8 cellular contexts compared by ENCODE assay signal in the genomic region with DNA sequence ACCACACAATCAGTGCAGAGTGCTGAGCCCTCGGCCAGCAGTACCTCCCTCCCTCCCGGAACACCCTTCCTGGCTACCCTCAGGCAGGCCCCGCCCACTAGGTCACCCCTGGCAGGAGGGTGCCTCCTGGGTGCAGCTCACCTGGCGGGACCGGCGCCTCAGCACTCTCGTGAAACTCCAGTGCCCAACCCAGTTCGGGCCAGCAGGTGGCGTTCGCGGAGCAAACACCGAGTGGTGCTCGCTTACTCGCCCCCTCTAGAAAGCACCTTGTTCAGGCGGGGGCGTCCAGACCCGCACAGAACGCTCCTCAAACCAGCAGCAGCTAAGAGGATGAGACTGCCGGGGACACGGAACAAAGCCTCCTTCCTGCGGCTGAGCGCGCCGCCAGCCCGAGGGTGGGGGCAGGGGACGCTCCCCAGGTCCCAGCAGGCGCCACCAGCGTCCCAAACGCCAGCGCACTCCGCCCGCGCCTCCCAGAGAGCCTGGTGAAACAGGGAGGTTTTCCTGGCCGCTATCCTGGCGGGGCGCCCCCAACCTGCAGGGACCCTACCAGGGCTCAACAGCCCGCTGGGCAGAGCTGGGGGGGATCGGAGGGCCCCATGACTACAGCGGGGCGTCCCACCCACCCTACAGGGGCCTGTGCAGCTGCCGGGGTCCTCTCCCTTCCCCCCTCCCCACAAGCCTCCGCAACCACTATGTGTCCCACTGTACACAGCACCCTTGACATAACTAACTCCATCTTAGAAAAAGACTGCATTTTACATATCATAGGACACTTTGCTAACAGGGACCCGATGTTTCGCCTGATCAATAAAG. TPM values are rescaled to one million over a fixed set of nuclear protein-coding genes. Genes with fewer than 3 reads are reported as not detected.
A peak's percentile ranks its signal among the peaks of the same experiment; 100 is the strongest.
DNase-seq lines count a peak whose midpoint lies in the region; ATAC-seq and TF ChIP-seq lines count a peak whose summit lies in the region.

No MANE protein-coding gene starts in this region.

- H3K27ac ChIP-seq in KMS-11, result no peak overlapping the region
- no peak overlapping the region for H3K27ac ChIP-seq in heart right ventricle
- no peak overlapping the region for H3K27ac ChIP-seq in prostate gland

- H2AFZ ChIP-seq in KMS-11 (ENCODE audit: low read depth), result peak overlapping the region; percentile 75

- no peak overlapping the region for H3K9ac ChIP-seq in KMS-11

- H3K4me2 ChIP-seq in KMS-11, result peak overlapping the region; percentile 45; the same call in 1 of the 2 replicates

- no peaks in the 10 kb centered on the region for H3K79me2 ChIP-seq in KMS-11 (ENCODE audit: insufficient read depth, low read depth)

- intact Hi-C loops in heart right ventricle (cut with DNase I) (loop anchor here in 2 of 10 donors (5.0 to 10.0 kb wide), 2 partner anchors 40 to 52 kb away; a partner anchor contains a TSS), prostate gland (cut with DNase I) (no loop called here)

- H3K36me3 ChIP-seq in KMS-11 (ENCODE audit: insufficient read depth) (no peaks in the 10 kb centered on the region), heart right ventricle (no peaks in the 10 kb centered on the region), prostate gland (no peaks in the 10 kb centered on the region)

- DNase-seq in DMS53 (lab: John Stamatoyannopoulos, UW) (peak; percentile 98), heart right ventricle (peak; percentile 57 to 74), prostate gland (ENCODE audit: low spot score) (peak; percentile 81), ureter (ENCODE audit: low spot score) (peak; percentile 83)
- peak; percentile 75 for DNase-seq in activated naive CD8-positive, alpha-beta T cell treated with anti-CD3 and anti-CD28 coated beads, Interleukin-2, amount 50 U/mL, for 16 hours (ENCODE audit: low read depth, low spot score)

- peak; percentile 75 for TF ChIP-seq CTCF in KMS-11 (conservative IDR thresholded peaks at IDR 0.05; ENCODE audit: low read depth, low read length)
- TF ChIP-seq CTCF in heart right ventricle (IDR thresholded peaks at IDR 0.05), result peak; percentile 60 to 86 (median 83)
- TF ChIP-seq CTCF in prostate gland (IDR thresholded peaks at IDR 0.05), result peak; percentile 24 to 82 (median 59)

- peak; percentile 70 for ATAC-seq in GM21529 (IDR thresholded peaks at IDR 0.05; ENCODE audit: unreplicated experiment)
- peak; percentile 91 for ATAC-seq in SK-N-SH treated with all-trans-retinoic acid at 6 μM for 48 hours
- ATAC-seq in heart right ventricle, result peak; percentile 56 to 89 (median 78)

- TF ChIP-seq POLR2A in prostate gland (IDR thresholded peaks at IDR 0.05), result no peak

- no peaks in the 10 kb centered on the region for H3K4me1 ChIP-seq in KMS-11 (ENCODE audit: low read depth, poor library complexity, severe bottlenecking)
- H3K4me1 ChIP-seq in heart right ventricle, result peaks cover 0 to 10% (median 9%) of the 10 kb centered on the region in 9 donors
- H3K4me1 ChIP-seq in prostate gland (replicated peaks), result no peaks in the 10 kb centered on the region

- H3K9me3 ChIP-seq in heart right ventricle (no peaks in the 10 kb centered on the region), prostate gland (no peaks in the 10 kb centered on the region)

- H3K27me3 ChIP-seq in KMS-11 (ENCODE audit: insufficient read depth, low read depth) (no peaks in the 10 kb centered on the region), heart right ventricle (peaks cover 5 to 56% (median 54%) of the 10 kb centered on the region in 7 donors), prostate gland (replicated peaks; ENCODE audit: insufficient read depth) (no peaks in the 10 kb centered on the region)

- H4K20me1 ChIP-seq in KMS-11 (ENCODE audit: insufficient read depth), result no peaks in the 10 kb centered on the region

- H3K4me3 ChIP-seq in KMS-11 (IDR thresholded peaks at IDR 0.05; ENCODE audit: insufficient read depth, low read depth, low read length) (no peak overlapping the region), heart right ventricle (peak overlapping the region in 9 of 10 donors; percentile 20 to 61 (median 51)), prostate gland (peak overlapping the region; percentile 20 to 32)

- 6 to 7% methylated on average over 44 of the region's 44 CpGs for WGBS in heart right ventricle, 2 donors
- WGBS in prostate gland, result 6% methylated on average over 44 of the region's 44 CpGs

TF ChIP-seq in SK-N-SH treated with all-trans-retinoic acid at 6 μM for 48 hours, 23 proteins besides CTCF, POLR2A, EP300 and RAD21:
- TF ChIP-seq, protein P1, sequence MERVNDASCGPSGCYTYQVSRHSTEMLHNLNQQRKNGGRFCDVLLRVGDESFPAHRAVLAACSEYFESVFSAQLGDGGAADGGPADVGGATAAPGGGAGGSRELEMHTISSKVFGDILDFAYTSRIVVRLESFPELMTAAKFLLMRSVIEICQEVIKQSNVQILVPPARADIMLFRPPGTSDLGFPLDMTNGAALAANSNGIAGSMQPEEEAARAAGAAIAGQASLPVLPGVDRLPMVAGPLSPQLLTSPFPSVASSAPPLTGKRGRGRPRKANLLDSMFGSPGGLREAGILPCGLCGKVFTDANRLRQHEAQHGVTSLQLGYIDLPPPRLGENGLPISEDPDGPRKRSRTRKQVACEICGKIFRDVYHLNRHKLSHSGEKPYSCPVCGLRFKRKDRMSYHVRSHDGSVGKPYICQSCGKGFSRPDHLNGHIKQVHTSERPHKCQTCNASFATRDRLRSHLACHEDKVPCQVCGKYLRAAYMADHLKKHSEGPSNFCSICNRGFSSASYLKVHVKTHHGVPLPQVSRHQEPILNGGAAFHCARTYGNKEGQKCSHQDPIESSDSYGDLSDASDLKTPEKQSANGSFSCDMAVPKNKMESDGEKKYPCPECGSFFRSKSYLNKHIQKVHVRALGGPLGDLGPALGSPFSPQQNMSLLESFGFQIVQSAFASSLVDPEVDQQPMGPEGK (CRISPR knock-in tag; IDR thresholded peaks at IDR 0.05; ENCODE audit: borderline replicate concordance), result peak; percentile 37; the same call in 1 of the 2 replicates
- TF ChIP-seq ZFP3 (CRISPR knock-in tag; IDR thresholded peaks at IDR 0.05), result no peak
TF ChIP-seq in SK-N-SH treated with all-trans-retinoic acid at 6 μM for 48 hours: peak in this region for 1.

RNA-seq across cellular contexts. Expression of a gene that starts 44.7 kb away (rescaled TPM):
- total RNA-seq in heart right ventricle (10 to 100 TPM; 50.6 to 85.7 (median 61.5) TPM), prostate gland (10 to 100 TPM; 35.0 to 49.9 TPM), ureter (52.1 TPM)
- 100 to 1,000 TPM; 105 to 144 TPM for polyA plus RNA-seq in heart right ventricle

RNA-seq across cellular contexts. Expression of a gene that starts 51.4 kb away (rescaled TPM):
- total RNA-seq in heart right ventricle, result 10 to 100 TPM in 1 of 10 donors, 1 to 10 TPM in 9; 1.5 to 10.5 (median 3.0) TPM
- 1 to 10 TPM; 4.2 to 9.1 TPM for polyA plus RNA-seq in heart right ventricle
- total RNA-seq in prostate gland, result 1 to 10 TPM; 3.1 to 8.0 TPM
- total RNA-seq in ureter, result 19.2 TPM
